Comparison of ENCODE assay signal across 1 cellular context in the genomic region with DNA sequence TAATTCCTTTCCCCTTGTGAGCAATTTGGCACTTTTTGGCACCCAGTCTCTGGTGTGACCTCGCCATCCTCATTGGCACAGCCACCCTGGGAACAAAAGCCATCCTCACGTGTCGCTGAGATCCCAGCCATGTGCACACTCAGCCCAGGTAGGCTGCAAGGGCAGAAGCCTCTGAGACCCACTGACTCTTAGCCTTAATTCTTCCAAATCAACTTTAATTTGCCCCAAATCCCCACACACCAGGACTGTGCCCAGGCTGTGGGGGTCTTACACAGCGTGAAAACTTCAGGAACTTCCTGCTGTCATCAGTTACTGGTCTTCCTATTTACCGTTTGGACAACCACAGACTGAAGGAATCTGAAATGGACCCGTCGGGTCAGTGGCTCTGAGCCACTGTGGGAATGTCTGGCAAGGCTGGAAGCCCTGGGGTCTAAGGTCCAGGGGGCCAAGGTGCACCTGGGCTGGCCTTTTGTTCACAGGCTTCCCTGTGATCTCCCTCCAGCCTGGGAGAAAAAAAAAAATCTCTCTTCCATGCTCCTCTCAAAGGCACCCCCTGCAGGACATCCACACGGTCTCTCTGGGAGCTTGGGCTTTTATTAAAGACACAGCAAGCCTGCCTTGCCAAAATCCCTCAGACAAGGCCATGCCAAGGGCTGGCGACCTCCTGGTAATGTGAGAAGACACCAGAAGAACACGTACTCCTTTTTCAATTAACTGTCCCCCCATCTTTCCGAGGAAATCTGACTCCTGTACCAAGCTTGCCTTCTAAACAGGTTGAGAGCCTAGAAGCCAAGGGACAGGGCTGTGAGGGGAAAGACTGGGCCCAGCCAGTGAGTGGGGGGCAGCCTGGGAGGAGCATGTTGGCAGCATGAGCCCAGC.
TF ChIP-seq lines count a peak whose summit lies in the region.

No MANE protein-coding gene starts in this region.

TF ChIP-seq in HepG2, 621 proteins besides CTCF, POLR2A, EP300 and RAD21 (continued from another document and continues in another):
- TF ChIP-seq, protein P1, sequence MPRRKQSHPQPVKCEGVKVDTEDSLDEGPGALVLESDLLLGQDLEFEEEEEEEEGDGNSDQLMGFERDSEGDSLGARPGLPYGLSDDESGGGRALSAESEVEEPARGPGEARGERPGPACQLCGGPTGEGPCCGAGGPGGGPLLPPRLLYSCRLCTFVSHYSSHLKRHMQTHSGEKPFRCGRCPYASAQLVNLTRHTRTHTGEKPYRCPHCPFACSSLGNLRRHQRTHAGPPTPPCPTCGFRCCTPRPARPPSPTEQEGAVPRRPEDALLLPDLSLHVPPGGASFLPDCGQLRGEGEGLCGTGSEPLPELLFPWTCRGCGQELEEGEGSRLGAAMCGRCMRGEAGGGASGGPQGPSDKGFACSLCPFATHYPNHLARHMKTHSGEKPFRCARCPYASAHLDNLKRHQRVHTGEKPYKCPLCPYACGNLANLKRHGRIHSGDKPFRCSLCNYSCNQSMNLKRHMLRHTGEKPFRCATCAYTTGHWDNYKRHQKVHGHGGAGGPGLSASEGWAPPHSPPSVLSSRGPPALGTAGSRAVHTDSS (CRISPR knock-in tag; conservative IDR thresholded peaks at IDR 0.05): no peak
- TF ChIP-seq MTF2 (CRISPR knock-in tag; IDR thresholded peaks at IDR 0.05; ENCODE audit: borderline replicate concordance) (peak; percentile 69; the same call in 1 of the 2 replicates), MTF1 (CRISPR knock-in tag; IDR thresholded peaks at IDR 0.05) (no peak), NFYC (CRISPR knock-in tag; IDR thresholded peaks at IDR 0.05) (no peak), TEAD2 (CRISPR knock-in tag; IDR thresholded peaks at IDR 0.05) (no peak), ZNF33A (CRISPR knock-in tag; IDR thresholded peaks at IDR 0.05; ENCODE audit: borderline replicate concordance) (no peak), ZNF432 (CRISPR knock-in tag; IDR thresholded peaks at IDR 0.05; ENCODE audit: borderline replicate concordance) (no peak), SIN3B (IDR thresholded peaks at IDR 0.05; ENCODE audit: low read length) (peak; percentile 54; the same call in 1 of the 2 replicates), NFATC3 (CRISPR knock-in tag; IDR thresholded peaks at IDR 0.05) (0 out of 2 replicates have a peak, but pooled peaks have one; percentile 12), NFE2L1 (CRISPR knock-in tag; IDR thresholded peaks at IDR 0.05; ENCODE audit: borderline replicate concordance) (peak; percentile 38; the same call in 1 of the 2 replicates), ZFP90 (CRISPR knock-in tag; IDR thresholded peaks at IDR 0.05; ENCODE audit: borderline replicate concordance) (no peak), ZNF790 (CRISPR knock-in tag; IDR thresholded peaks at IDR 0.05; ENCODE audit: borderline replicate concordance) (no peak), ATF7 (IDR thresholded peaks at IDR 0.05) (no peak), ATF7 (CRISPR knock-in tag; IDR thresholded peaks at IDR 0.05) (no peak; the same call in 1 of the 2 replicates), ZNF564 (CRISPR knock-in tag; IDR thresholded peaks at IDR 0.05) (no peak), ZNF558 (CRISPR knock-in tag; IDR thresholded peaks at IDR 0.05; ENCODE audit: borderline replicate concordance) (no peak), SAFB2 (CRISPR knock-in tag; IDR thresholded peaks at IDR 0.05; ENCODE audit: borderline replicate concordance, low read depth) (no peak), PRMT3 (CRISPR knock-in tag; IDR thresholded peaks at IDR 0.05; ENCODE audit: borderline replicate concordance, low read depth) (no peak), HNRNPLL (IDR thresholded peaks at IDR 0.05; ENCODE audit: low read depth, low read length, poor library complexity, severe bottlenecking) (no peak), TBP (CRISPR knock-in tag; IDR thresholded peaks at IDR 0.05) (no peak), FOXC1 (CRISPR knock-in tag; IDR thresholded peaks at IDR 0.05; ENCODE audit: borderline replicate concordance) (no peak), ZNF30 (CRISPR knock-in tag; IDR thresholded peaks at IDR 0.05) (no peak), ZNF746 (CRISPR knock-in tag; IDR thresholded peaks at IDR 0.05) (peak; percentile 71; the same call in 1 of the 2 replicates), CENPX (CRISPR knock-in tag; IDR thresholded peaks at IDR 0.05) (no peak)
- TF ChIP-seq, protein P2, sequence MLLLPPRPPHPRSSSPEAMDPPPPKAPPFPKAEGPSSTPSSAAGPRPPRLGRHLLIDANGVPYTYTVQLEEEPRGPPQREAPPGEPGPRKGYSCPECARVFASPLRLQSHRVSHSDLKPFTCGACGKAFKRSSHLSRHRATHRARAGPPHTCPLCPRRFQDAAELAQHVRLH (CRISPR knock-in tag; IDR thresholded peaks at IDR 0.05; ENCODE audit: borderline replicate concordance, low read depth): peak; percentile 74; the same call in 1 of the 2 replicates
- TF ChIP-seq, protein P3, sequence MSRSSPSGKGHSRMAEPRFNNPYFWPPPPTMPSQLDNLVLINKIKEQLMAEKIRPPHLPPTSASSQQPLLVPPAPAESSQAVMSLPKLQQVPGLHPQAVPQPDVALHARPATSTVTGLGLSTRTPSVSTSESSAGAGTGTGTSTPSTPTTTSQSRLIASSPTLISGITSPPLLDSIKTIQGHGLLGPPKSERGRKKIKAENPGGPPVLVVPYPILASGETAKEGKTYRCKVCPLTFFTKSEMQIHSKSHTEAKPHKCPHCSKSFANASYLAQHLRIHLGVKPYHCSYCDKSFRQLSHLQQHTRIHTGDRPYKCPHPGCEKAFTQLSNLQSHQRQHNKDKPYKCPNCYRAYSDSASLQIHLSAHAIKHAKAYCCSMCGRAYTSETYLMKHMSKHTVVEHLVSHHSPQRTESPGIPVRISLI (CRISPR knock-in tag; IDR thresholded peaks at IDR 0.05; ENCODE audit: borderline replicate concordance): peak; percentile 100
- TF ChIP-seq, protein P4, sequence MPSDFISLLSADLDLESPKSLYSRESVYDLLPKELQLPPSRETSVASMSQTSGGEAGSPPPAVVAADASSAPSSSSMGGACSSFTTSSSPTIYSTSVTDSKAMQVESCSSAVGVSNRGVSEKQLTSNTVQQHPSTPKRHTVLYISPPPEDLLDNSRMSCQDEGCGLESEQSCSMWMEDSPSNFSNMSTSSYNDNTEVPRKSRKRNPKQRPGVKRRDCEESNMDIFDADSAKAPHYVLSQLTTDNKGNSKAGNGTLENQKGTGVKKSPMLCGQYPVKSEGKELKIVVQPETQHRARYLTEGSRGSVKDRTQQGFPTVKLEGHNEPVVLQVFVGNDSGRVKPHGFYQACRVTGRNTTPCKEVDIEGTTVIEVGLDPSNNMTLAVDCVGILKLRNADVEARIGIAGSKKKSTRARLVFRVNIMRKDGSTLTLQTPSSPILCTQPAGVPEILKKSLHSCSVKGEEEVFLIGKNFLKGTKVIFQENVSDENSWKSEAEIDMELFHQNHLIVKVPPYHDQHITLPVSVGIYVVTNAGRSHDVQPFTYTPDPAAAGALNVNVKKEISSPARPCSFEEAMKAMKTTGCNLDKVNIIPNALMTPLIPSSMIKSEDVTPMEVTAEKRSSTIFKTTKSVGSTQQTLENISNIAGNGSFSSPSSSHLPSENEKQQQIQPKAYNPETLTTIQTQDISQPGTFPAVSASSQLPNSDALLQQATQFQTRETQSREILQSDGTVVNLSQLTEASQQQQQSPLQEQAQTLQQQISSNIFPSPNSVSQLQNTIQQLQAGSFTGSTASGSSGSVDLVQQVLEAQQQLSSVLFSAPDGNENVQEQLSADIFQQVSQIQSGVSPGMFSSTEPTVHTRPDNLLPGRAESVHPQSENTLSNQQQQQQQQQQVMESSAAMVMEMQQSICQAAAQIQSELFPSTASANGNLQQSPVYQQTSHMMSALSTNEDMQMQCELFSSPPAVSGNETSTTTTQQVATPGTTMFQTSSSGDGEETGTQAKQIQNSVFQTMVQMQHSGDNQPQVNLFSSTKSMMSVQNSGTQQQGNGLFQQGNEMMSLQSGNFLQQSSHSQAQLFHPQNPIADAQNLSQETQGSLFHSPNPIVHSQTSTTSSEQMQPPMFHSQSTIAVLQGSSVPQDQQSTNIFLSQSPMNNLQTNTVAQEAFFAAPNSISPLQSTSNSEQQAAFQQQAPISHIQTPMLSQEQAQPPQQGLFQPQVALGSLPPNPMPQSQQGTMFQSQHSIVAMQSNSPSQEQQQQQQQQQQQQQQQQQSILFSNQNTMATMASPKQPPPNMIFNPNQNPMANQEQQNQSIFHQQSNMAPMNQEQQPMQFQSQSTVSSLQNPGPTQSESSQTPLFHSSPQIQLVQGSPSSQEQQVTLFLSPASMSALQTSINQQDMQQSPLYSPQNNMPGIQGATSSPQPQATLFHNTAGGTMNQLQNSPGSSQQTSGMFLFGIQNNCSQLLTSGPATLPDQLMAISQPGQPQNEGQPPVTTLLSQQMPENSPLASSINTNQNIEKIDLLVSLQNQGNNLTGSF (CRISPR knock-in tag; IDR thresholded peaks at IDR 0.05): 0 out of 2 replicates have a peak, but pooled peaks have one; percentile 25
- TF ChIP-seq, protein P5, sequence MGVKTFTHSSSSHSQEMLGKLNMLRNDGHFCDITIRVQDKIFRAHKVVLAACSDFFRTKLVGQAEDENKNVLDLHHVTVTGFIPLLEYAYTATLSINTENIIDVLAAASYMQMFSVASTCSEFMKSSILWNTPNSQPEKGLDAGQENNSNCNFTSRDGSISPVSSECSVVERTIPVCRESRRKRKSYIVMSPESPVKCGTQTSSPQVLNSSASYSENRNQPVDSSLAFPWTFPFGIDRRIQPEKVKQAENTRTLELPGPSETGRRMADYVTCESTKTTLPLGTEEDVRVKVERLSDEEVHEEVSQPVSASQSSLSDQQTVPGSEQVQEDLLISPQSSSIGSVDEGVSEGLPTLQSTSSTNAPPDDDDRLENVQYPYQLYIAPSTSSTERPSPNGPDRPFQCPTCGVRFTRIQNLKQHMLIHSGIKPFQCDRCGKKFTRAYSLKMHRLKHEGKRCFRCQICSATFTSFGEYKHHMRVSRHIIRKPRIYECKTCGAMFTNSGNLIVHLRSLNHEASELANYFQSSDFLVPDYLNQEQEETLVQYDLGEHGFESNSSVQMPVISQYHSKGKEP (CRISPR knock-in tag; IDR thresholded peaks at IDR 0.05): no peak
- TF ChIP-seq, protein P6, sequence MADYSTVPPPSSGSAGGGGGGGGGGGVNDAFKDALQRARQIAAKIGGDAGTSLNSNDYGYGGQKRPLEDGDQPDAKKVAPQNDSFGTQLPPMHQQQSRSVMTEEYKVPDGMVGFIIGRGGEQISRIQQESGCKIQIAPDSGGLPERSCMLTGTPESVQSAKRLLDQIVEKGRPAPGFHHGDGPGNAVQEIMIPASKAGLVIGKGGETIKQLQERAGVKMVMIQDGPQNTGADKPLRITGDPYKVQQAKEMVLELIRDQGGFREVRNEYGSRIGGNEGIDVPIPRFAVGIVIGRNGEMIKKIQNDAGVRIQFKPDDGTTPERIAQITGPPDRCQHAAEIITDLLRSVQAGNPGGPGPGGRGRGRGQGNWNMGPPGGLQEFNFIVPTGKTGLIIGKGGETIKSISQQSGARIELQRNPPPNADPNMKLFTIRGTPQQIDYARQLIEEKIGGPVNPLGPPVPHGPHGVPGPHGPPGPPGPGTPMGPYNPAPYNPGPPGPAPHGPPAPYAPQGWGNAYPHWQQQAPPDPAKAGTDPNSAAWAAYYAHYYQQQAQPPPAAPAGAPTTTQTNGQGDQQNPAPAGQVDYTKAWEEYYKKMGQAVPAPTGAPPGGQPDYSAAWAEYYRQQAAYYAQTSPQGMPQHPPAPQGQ (CRISPR knock-in tag; IDR thresholded peaks at IDR 0.05; ENCODE audit: borderline replicate concordance): 0 out of 2 replicates have a peak, but pooled peaks have one; percentile 59
- TF ChIP-seq, protein P7, sequence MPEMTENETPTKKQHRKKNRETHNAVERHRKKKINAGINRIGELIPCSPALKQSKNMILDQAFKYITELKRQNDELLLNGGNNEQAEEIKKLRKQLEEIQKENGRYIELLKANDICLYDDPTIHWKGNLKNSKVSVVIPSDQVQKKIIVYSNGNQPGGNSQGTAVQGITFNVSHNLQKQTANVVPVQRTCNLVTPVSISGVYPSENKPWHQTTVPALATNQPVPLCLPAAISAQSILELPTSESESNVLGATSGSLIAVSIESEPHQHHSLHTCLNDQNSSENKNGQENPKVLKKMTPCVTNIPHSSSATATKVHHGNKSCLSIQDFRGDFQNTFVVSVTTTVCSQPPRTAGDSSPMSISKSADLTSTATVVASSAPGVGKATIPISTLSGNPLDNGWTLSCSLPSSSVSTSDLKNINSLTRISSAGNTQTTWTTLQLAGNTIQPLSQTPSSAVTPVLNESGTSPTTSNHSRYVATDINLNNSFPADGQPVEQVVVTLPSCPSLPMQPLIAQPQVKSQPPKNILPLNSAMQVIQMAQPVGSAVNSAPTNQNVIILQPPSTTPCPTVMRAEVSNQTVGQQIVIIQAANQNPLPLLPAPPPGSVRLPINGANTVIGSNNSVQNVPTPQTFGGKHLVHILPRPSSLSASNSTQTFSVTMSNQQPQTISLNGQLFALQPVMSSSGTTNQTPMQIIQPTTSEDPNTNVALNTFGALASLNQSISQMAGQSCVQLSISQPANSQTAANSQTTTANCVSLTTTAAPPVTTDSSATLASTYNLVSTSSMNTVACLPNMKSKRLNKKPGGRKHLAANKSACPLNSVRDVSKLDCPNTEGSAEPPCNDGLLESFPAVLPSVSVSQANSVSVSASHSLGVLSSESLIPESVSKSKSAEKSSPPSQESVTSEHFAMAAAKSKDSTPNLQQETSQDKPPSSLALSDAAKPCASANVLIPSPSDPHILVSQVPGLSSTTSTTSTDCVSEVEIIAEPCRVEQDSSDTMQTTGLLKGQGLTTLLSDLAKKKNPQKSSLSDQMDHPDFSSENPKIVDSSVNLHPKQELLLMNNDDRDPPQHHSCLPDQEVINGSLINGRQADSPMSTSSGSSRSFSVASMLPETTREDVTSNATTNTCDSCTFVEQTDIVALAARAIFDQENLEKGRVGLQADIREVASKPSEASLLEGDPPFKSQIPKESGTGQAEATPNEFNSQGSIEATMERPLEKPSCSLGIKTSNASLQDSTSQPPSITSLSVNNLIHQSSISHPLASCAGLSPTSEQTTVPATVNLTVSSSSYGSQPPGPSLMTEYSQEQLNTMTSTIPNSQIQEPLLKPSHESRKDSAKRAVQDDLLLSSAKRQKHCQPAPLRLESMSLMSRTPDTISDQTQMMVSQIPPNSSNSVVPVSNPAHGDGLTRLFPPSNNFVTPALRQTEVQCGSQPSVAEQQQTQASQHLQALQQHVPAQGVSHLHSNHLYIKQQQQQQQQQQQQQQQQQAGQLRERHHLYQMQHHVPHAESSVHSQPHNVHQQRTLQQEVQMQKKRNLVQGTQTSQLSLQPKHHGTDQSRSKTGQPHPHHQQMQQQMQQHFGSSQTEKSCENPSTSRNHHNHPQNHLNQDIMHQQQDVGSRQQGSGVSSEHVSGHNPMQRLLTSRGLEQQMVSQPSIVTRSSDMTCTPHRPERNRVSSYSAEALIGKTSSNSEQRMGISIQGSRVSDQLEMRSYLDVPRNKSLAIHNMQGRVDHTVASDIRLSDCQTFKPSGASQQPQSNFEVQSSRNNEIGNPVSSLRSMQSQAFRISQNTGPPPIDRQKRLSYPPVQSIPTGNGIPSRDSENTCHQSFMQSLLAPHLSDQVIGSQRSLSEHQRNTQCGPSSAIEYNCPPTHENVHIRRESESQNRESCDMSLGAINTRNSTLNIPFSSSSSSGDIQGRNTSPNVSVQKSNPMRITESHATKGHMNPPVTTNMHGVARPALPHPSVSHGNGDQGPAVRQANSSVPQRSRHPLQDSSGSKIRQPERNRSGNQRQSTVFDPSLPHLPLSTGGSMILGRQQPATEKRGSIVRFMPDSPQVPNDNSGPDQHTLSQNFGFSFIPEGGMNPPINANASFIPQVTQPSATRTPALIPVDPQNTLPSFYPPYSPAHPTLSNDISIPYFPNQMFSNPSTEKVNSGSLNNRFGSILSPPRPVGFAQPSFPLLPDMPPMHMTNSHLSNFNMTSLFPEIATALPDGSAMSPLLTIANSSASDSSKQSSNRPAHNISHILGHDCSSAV (CRISPR knock-in tag; IDR thresholded peaks at IDR 0.05; ENCODE audit: borderline replicate concordance): no peak
- TF ChIP-seq, protein P8, sequence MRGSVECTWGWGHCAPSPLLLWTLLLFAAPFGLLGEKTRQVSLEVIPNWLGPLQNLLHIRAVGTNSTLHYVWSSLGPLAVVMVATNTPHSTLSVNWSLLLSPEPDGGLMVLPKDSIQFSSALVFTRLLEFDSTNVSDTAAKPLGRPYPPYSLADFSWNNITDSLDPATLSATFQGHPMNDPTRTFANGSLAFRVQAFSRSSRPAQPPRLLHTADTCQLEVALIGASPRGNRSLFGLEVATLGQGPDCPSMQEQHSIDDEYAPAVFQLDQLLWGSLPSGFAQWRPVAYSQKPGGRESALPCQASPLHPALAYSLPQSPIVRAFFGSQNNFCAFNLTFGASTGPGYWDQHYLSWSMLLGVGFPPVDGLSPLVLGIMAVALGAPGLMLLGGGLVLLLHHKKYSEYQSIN (CRISPR knock-in tag; IDR thresholded peaks at IDR 0.05; ENCODE audit: borderline replicate concordance): no peak
